35 cellular contexts compared by ENCODE assay signal in genomic region chr6:24823185-24823584, GRCh38. TPM values are rescaled to one million over a fixed set of nuclear protein-coding genes. Genes with fewer than 3 reads are reported as not detected.
"Had no signal": no experiment of that assay in that cellular context is flagged by ENCODE, and none has a peak within 500 bp of the region (broad histone marks: within the 10 kb centered on the region; RNA-seq: fewer than 3 reads in every experiment).

No MANE protein-coding gene starts in this region.

- H3K9me3 ChIP-seq: ascending aorta, gastroesophageal sphincter, left ventricle myocardium inferior, mucosa of descending colon, ovary, suprapubic skin, tibial artery, upper lobe of right lung had no signal

- ATAC-seq: gastroesophageal sphincter, mucosa of descending colon, SK-N-SH treated with all-trans-retinoic acid at 6 μM for 48 hours, upper lobe of right lung, WTC11 had no signal

- H3K27me3 ChIP-seq: ascending aorta, cardiac muscle cell, dorsolateral prefrontal cortex, gastroesophageal sphincter, hepatocyte, ovary, suprapubic skin, tibial artery, upper lobe of right lung had no signal

- H3K36me3 ChIP-seq: ascending aorta, cardiac muscle cell, gastroesophageal sphincter, ovary, suprapubic skin, upper lobe of right lung had no signal

- H3K36me3 Mint-ChIP-seq: WTC11 had no signal

- H3K4me3 Mint-ChIP-seq: activated CD4-positive, alpha-beta T cell treated with anti-CD3 and anti-CD28 coated beads, Interleukin-2, amount 10 ng/mL, durations not matched to agents 7 days and 5 days; brain; WTC11 had no signal

- DNase-seq: activated CD4-positive, alpha-beta T cell treated with anti-CD3 and anti-CD28 coated beads for 1 hour; activated CD4-positive, alpha-beta T cell treated with anti-CD3 and anti-CD28 coated beads, Interleukin-2, amount 10 ng/mL, durations not matched to agents 7 days and 5 days; activated CD8-positive, alpha-beta memory T cell treated with anti-CD3 and anti-CD28 coated beads for 24 hours; activated naive CD4-positive, alpha-beta T cell; activated T-cell treated with anti-CD3 and anti-CD28 coated beads, Interleukin-2, amount 50 U/mL, for 48 hours; dorsolateral prefrontal cortex; islet precursor cell; left ventricle myocardium inferior; mesendoderm; mucosa of descending colon; ovary; stimulated activated CD4-positive, alpha-beta T cell treated with anti-CD3 and anti-CD28 coated beads, Interleukin-1b, Interleukin-23, amount 100 ng/mL, for 48 hours; stimulated activated naive CD4-positive, alpha-beta T cell; T-helper 2 cell; tibial artery; upper lobe of right lung had no signal

- H3K4me3 ChIP-seq: ascending aorta, cardiac muscle cell, coronary artery, dorsolateral prefrontal cortex, gastroesophageal sphincter, hepatocyte, left ventricle myocardium inferior, lung, mucosa of descending colon, ovary, smooth muscle cell, suprapubic skin, tibial artery, upper lobe of right lung had no signal

- H3K9me3 Mint-ChIP-seq: brain, WTC11 had no signal

- H3K27ac Mint-ChIP-seq: brain, progenitor cell of endocrine pancreas, WTC11 had no signal

- H3K27me3 Mint-ChIP-seq: activated CD4-positive, alpha-beta T cell treated with anti-CD3 and anti-CD28 coated beads, Interleukin-2, amount 10 ng/mL, durations not matched to agents 7 days and 5 days; brain; progenitor cell of endocrine pancreas had no signal

RNA-seq across cellular contexts. Expression of gene ARMH2, which starts 24.5 kb away (rescaled TPM):
- total RNA-seq: ascending aorta, cardiac muscle cell, cerebellum, endothelial cell of umbilical vein, fibroblast of lung, fibroblast of villous mesenchyme, hepatocyte, left ventricle myocardium inferior, mucosa of descending colon, myocyte, ovary, progenitor cell of endocrine pancreas, renal cortical epithelial cell, smooth muscle cell, suprapubic skin, upper lobe of right lung, WTC11 had no signal
- polyA plus RNA-seq: cardiac muscle cell, endothelial cell of umbilical vein, esophagus, fibroblast of lung, hepatocyte, ovary, smooth muscle cell had no signal
